In the genomic region with DNA sequence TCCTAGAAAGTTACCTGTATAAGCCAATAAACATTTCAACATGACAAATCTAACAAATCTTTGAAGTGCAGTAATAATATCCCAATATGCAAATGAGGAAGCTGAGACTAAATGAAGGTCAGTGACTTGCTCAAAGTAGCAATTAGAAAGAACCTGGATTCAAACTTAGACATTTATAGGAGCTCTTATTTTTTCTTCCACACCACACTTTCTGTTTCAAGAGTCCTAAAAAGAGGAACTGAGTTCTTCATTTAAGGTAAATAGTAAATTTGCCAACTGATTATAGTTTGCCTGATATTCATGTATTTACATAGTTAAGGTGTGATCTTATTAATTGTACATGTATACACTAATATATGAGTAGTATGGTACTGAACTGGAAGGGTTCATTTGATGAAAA, we compare ENCODE assay signal across 16 cellular contexts. TPM values are rescaled to one million over a fixed set of nuclear protein-coding genes. Genes with fewer than 3 reads are reported as not detected.
DNase-seq lines count a peak whose midpoint lies in the region; ATAC-seq and TF ChIP-seq lines count a peak whose summit lies in the region.
"Had no signal": no experiment of that assay in that cellular context is flagged by ENCODE, and none has a peak within 500 bp of the region (broad histone marks: within the 10 kb centered on the region; RNA-seq: fewer than 3 reads in every experiment).

No MANE protein-coding gene starts in this region.

- H3F3A ChIP-seq in OCI-LY1 (ENCODE audit: insufficient read depth, low read length): no peaks in the 10 kb centered on the region

- H3K79me2 ChIP-seq in OCI-LY1 (ENCODE audit: insufficient read depth, low read length): no peaks in the 10 kb centered on the region

- H4K20me1 ChIP-seq in OCI-LY1 (ENCODE audit: insufficient read depth, low read length): no peaks in the 10 kb centered on the region

- H3K27me3 ChIP-seq in OCI-LY1 (ENCODE audit: insufficient read depth, low read length): no peaks in the 10 kb centered on the region
- H3K27me3 ChIP-seq: ascending aorta, gastroesophageal sphincter had no signal

- H3K27ac ChIP-seq in OCI-LY1 (ENCODE audit: low read depth, low read length, poor library complexity, severe bottlenecking): no peak overlapping the region
- H3K27ac ChIP-seq: ascending aorta, gastroesophageal sphincter had no signal

- no peaks in the 10 kb centered on the region for H3K9me2 ChIP-seq in OCI-LY1 (ENCODE audit: low read depth, low read length)

- ATAC-seq in GM18867 (IDR thresholded peaks at IDR 0.05; ENCODE audit: unreplicated experiment) (peak; percentile 61), HG02610 (IDR thresholded peaks at IDR 0.05; ENCODE audit: unreplicated experiment) (peak; percentile 59), naive B cell (ENCODE audit: low read depth in 2 of 2) (peak; percentile 78 to 81)
- ATAC-seq: gastroesophageal sphincter; naive thymus-derived CD4-positive, alpha-beta T cell had no signal

- peaks cover 16 to 31% (median 30%) of the 10 kb centered on the region in 3 donors for H3K4me1 Mint-ChIP-seq in naive B cell

- H3K9ac ChIP-seq in OCI-LY1 (ENCODE audit: low read length): no peak overlapping the region

- DNase-seq in naive B cell (peak; percentile 24), NCI-H69 (lab: John Stamatoyannopoulos, UW) (no peak), NCI-H510A (lab: John Stamatoyannopoulos, UW) (no peak)
- no peak for DNase-seq in activated CD4-positive, CD25-positive, alpha-beta regulatory T cell (lab: John Stamatoyannopoulos, UW)
- DNase-seq in central memory CD4-positive, alpha-beta T cell: no peak
- DNase-seq: activated CD4-positive, alpha-beta T cell treated with anti-CD3 and anti-CD28 coated beads for 4 hours; IMR-90; islet precursor cell; naive thymus-derived CD4-positive, alpha-beta T cell; NCI-H1436 treated with DMSO at 0.1 percent for 48 hours; NCI-H774 had no signal

- H3K4me1 ChIP-seq in OCI-LY1 (ENCODE audit: insufficient read depth, low read length, severe bottlenecking): peaks cover 24% of the 10 kb centered on the region
- H3K4me1 ChIP-seq: ascending aorta, gastroesophageal sphincter had no signal

- H3K4me3 ChIP-seq in OCI-LY1 (ENCODE audit: low read depth, low read length, poor library complexity, severe bottlenecking): no peak overlapping the region
- H3K4me3 ChIP-seq: ascending aorta, gastroesophageal sphincter had no signal

- peak overlapping the region; percentile 2 to 72 (median 10) for H3K27ac Mint-ChIP-seq in naive B cell

- H3K36me3 ChIP-seq in OCI-LY1 (ENCODE audit: insufficient read depth, low read length): no peaks in the 10 kb centered on the region
- H3K36me3 ChIP-seq: gastroesophageal sphincter had no signal

- H3K4me3 Mint-ChIP-seq in naive B cell: peak overlapping the region in 7 of 8 donors; percentile 5 to 70 (median 35)
- H3K4me3 Mint-ChIP-seq: naive thymus-derived CD4-positive, alpha-beta T cell had no signal

- peaks cover 2% of the 10 kb centered on the region; the same call in 1 of the 2 replicates for H3K9me3 ChIP-seq in OCI-LY1 (ENCODE audit: low read length)
- H3K9me3 ChIP-seq: ascending aorta, gastroesophageal sphincter had no signal

- H3K9me3 Mint-ChIP-seq in naive B cell: peaks cover 0 to 4% (median 0%) of the 10 kb centered on the region in 7 donors

- H2AFZ ChIP-seq in OCI-LY1 (ENCODE audit: low read length): no peak overlapping the region

- H3K27me3 Mint-ChIP-seq in naive B cell: no peaks in the 10 kb centered on the region
- H3K27me3 Mint-ChIP-seq: naive thymus-derived CD4-positive, alpha-beta T cell had no signal

- TF ChIP-seq CTCF in OCI-LY1 (IDR thresholded peaks at IDR 0.05; ENCODE audit: low read length): no peak

- peaks cover 13% of the 10 kb centered on the region in 2 donors for H3K36me3 Mint-ChIP-seq in naive B cell

- peak overlapping the region; percentile 5; the same call in 1 of the 2 replicates for H3K4me2 ChIP-seq in OCI-LY1 (ENCODE audit: low read length)

RNA-seq across cellular contexts. Expression of gene KLHDC10, which starts 44.0 kb away (rescaled TPM):
- polyA plus RNA-seq in naive B cell (ENCODE audit: low read depth in 6 of 6): 1 to 10 TPM; 1.4 to 6.5 (median 3.5) TPM
